ENCODE assay signal across 1 cellular context in the genomic region with DNA sequence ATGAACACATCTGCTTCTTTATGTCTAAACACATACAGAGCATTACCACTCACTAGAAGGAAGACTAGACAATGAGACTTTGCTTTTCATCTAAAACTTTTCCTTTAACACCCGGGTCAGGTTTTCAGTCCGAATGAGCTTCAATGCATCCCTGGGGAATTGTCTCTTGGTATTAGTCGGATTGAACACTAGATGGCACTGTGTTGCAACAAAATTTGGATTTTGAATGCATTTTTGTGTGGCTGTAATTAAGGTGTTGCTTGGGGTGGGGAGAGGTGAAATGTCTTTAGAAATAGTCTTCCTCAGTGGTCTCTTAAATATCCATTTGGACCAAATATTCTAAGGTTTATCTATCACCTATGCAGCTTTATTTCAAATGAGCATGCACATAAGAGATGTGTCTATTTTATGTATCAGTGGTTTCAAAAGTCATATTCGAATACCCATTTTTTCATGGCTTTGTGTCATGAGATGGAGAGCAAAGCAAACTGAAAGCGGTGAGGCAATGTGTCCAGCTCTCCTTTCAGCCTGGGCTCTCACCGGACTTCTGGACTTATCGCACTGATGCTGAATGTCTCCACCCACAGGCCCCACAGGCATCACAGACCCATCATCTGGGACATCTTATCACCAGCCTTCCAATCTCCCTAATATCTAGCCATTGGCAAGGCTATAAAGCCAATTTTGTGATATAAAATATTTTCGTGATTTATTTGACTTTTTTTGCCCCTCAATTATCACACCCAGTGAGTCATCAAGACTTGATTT.
TF ChIP-seq lines count a peak whose summit lies in the region.

No MANE protein-coding gene starts in this region.

TF ChIP-seq in HepG2, 621 proteins besides CTCF, POLR2A, EP300 and RAD21 (continued from another document):
- no peak for TF ChIP-seq ZNF18 (CRISPR knock-in tag; IDR thresholded peaks at IDR 0.05; ENCODE audit: insufficient replicate concordance)
- no peak for TF ChIP-seq HCFC1 (IDR thresholded peaks at IDR 0.05; ENCODE audit: low read depth, low read length)
- TF ChIP-seq, protein P1, sequence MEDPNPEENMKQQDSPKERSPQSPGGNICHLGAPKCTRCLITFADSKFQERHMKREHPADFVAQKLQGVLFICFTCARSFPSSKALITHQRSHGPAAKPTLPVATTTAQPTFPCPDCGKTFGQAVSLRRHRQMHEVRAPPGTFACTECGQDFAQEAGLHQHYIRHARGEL (CRISPR knock-in tag; IDR thresholded peaks at IDR 0.05), result 0 out of 2 replicates have a peak, but pooled peaks have one; percentile 65
- TF ChIP-seq SMC3 (IDR thresholded peaks at IDR 0.05; ENCODE audit: low read length), result peak; percentile 81
- TF ChIP-seq SP2 (CRISPR knock-in tag; IDR thresholded peaks at IDR 0.05), result no peak
- no peak for TF ChIP-seq ZMAT5 (CRISPR knock-in tag; IDR thresholded peaks at IDR 0.05; ENCODE audit: borderline replicate concordance, low read depth)
- TF ChIP-seq IRX3 (CRISPR knock-in tag; IDR thresholded peaks at IDR 0.05; ENCODE audit: borderline replicate concordance, low read depth), result no peak
- TF ChIP-seq ZNF577 (CRISPR knock-in tag; IDR thresholded peaks at IDR 0.05; ENCODE audit: borderline replicate concordance, low read depth), result no peak
- TF ChIP-seq ZNF652 (CRISPR knock-in tag; IDR thresholded peaks at IDR 0.05; ENCODE audit: borderline replicate concordance, low read depth), result no peak
- no peak for TF ChIP-seq KAT7 (CRISPR knock-in tag; IDR thresholded peaks at IDR 0.05; ENCODE audit: borderline replicate concordance)
- no peak for TF ChIP-seq PHF8 (CRISPR knock-in tag; IDR thresholded peaks at IDR 0.05)
- 0 out of 2 replicates have a peak, but pooled peaks have one; percentile 17 for TF ChIP-seq GATAD2A (CRISPR knock-in tag; IDR thresholded peaks at IDR 0.05)
- no peak for TF ChIP-seq NR3C1 (CRISPR knock-in tag; IDR thresholded peaks at IDR 0.05)
- TF ChIP-seq MXD1 (CRISPR knock-in tag; IDR thresholded peaks at IDR 0.05), result no peak
- no peak for TF ChIP-seq ZNF746 (CRISPR knock-in tag; IDR thresholded peaks at IDR 0.05)
- TF ChIP-seq HNF1A (IDR thresholded peaks at IDR 0.05; ENCODE audit: low read depth), result no peak
- TF ChIP-seq HNF1A (CRISPR knock-in tag; IDR thresholded peaks at IDR 0.05; ENCODE audit: borderline replicate concordance), result no peak
- TF ChIP-seq ZNF740 (CRISPR knock-in tag; IDR thresholded peaks at IDR 0.05), result no peak
- TF ChIP-seq ZBTB3 (CRISPR knock-in tag; IDR thresholded peaks at IDR 0.05; ENCODE audit: borderline replicate concordance, low read depth), result no peak
- TF ChIP-seq, protein P2, sequence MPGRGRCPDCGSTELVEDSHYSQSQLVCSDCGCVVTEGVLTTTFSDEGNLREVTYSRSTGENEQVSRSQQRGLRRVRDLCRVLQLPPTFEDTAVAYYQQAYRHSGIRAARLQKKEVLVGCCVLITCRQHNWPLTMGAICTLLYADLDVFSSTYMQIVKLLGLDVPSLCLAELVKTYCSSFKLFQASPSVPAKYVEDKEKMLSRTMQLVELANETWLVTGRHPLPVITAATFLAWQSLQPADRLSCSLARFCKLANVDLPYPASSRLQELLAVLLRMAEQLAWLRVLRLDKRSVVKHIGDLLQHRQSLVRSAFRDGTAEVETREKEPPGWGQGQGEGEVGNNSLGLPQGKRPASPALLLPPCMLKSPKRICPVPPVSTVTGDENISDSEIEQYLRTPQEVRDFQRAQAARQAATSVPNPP (CRISPR knock-in tag; IDR thresholded peaks at IDR 0.05), result no peak
- TF ChIP-seq ZNF230 (CRISPR knock-in tag; IDR thresholded peaks at IDR 0.05), result no peak
- TF ChIP-seq KLF11 (CRISPR knock-in tag; IDR thresholded peaks at IDR 0.05), result 0 out of 2 replicates have a peak, but pooled peaks have one; percentile 57
- no peak for TF ChIP-seq ZNF17 (CRISPR knock-in tag; IDR thresholded peaks at IDR 0.05)
